In genomic region chr2:230590333-230590732, GRCh38 we compare ENCODE assay signal across 20 cellular contexts.
"Had no signal": no experiment of that assay in that cellular context is flagged by ENCODE, and none has a peak within 500 bp of the region (broad histone marks: within the 10 kb centered on the region; RNA-seq: fewer than 3 reads in every experiment).

No MANE protein-coding gene starts in this region.

- H3K4me3 ChIP-seq: cardiac muscle cell, dorsolateral prefrontal cortex, hepatocyte, right atrium auricular region, suprapubic skin, vagina had no signal

- H3K27ac ChIP-seq: cardiac muscle cell, dorsolateral prefrontal cortex, epithelial cell of prostate, foreskin keratinocyte, hepatocyte, right atrium auricular region, suprapubic skin, vagina had no signal

- H3K4me1 Mint-ChIP-seq: endodermal cell, WTC11 had no signal

- H3K27me3 ChIP-seq: cardiac muscle cell, dorsolateral prefrontal cortex, foreskin keratinocyte, hepatocyte, right atrium auricular region, vagina had no signal

- DNase-seq: activated CD4-positive, alpha-beta T cell treated with anti-CD3 and anti-CD28 coated beads, Interleukin-2, amount 10 ng/mL, durations not matched to agents 7 days and 5 days; activated CD8-positive, alpha-beta T cell treated with anti-CD3 and anti-CD28 coated beads, Interleukin-2, amount 10 ng/mL, durations not matched to agents 7 days and 5 days; activated gamma-delta T cell; activated T-cell treated with anti-CD3 and anti-CD28 coated beads, Interleukin-2, amount 50 U/mL, for 4 hours; amygdala; dorsolateral prefrontal cortex; endodermal cell; foreskin keratinocyte; mesendoderm; stimulated activated naive CD8-positive, alpha-beta T cell treated with anti-CD3 and anti-CD28 coated beads, Interleukin-15, amount 100 ng/mL, for 72 hours had no signal

- H3K9me3 Mint-ChIP-seq: endodermal cell, WTC11 had no signal

- H2AFZ ChIP-seq: hepatocyte had no signal

- H3K4me3 Mint-ChIP-seq: activated CD4-positive, alpha-beta T cell treated with anti-CD3 and anti-CD28 coated beads, Interleukin-2, amount 10 ng/mL, durations not matched to agents 7 days and 5 days; activated CD8-positive, alpha-beta T cell treated with anti-CD3 and anti-CD28 coated beads, Interleukin-2, amount 10 ng/mL, durations not matched to agents 7 days and 5 days; activated naive CD8-positive, alpha-beta T cell; activated T-cell treated with anti-CD3 and anti-CD28 coated beads, Interleukin-2, amount 50 U/mL, for 4 hours; endodermal cell; T-helper 2 cell treated with Interferon-gamma antibody and Interleukin-4, amounts not matched to agents 5 μg/mL and 100 μg/mL, for 36 hours; WTC11 had no signal

- ATAC-seq: activated CD8-positive, alpha-beta T cell treated with anti-CD3 and anti-CD28 coated beads, Interleukin-2, amount 10 ng/mL, durations not matched to agents 7 days and 5 days; foreskin keratinocyte; WTC11 had no signal

- H3K9me3 ChIP-seq: right atrium auricular region, suprapubic skin, vagina had no signal

- H3K36me3 ChIP-seq: cardiac muscle cell, right atrium auricular region, suprapubic skin, vagina had no signal

- H3K27ac Mint-ChIP-seq: activated naive CD8-positive, alpha-beta T cell; endodermal cell; progenitor cell of endocrine pancreas; WTC11 had no signal

- H3K27me3 Mint-ChIP-seq: activated CD4-positive, alpha-beta T cell treated with anti-CD3 and anti-CD28 coated beads, Interleukin-2, amount 10 ng/mL, durations not matched to agents 7 days and 5 days; activated naive CD8-positive, alpha-beta T cell; progenitor cell of endocrine pancreas; stimulated activated naive CD8-positive, alpha-beta T cell treated with anti-CD3 and anti-CD28 coated beads, Interleukin-15, amount 100 ng/mL, for 72 hours had no signal

- H3K79me2 ChIP-seq: hepatocyte had no signal

- H3K36me3 Mint-ChIP-seq: activated naive CD8-positive, alpha-beta T cell; WTC11 had no signal

- H3K4me2 ChIP-seq: hepatocyte had no signal
